ENCODE assay signal across 11 cellular contexts in genomic region chr7:139774376-139774775, GRCh38. TPM values are rescaled to one million over a fixed set of nuclear protein-coding genes. Genes with fewer than 3 reads are reported as not detected.
DNase-seq lines count a peak whose midpoint lies in the region; ATAC-seq and TF ChIP-seq lines count a peak whose summit lies in the region.
"Had no signal": no experiment of that assay in that cellular context is flagged by ENCODE, and none has a peak within 500 bp of the region (broad histone marks: within the 10 kb centered on the region; RNA-seq: fewer than 3 reads in every experiment).

No MANE protein-coding gene starts in this region.

- H3K27ac ChIP-seq in IMR-90 (ENCODE audit: insufficient read depth, low read length) (no peak overlapping the region), mesenchymal stem cell (ENCODE audit: low read length, poor library complexity, severe bottlenecking) (peak overlapping the region; percentile 73)

- H3K18ac ChIP-seq in IMR-90 (ENCODE audit: low read depth, low read length) (no peak overlapping the region; the same call in 1 of the 2 replicates), mesenchymal stem cell (ENCODE audit: low read depth in 1 of 2, low read length in 2 of 2) (no peak overlapping the region)

- H3K27me3 ChIP-seq in IMR-90 (ENCODE audit: control insufficient read depth, insufficient read depth, low read length): no peaks in the 10 kb centered on the region
- H3K27me3 ChIP-seq in mesenchymal stem cell (ENCODE audit: control insufficient read depth in 1 of 2, insufficient read depth in 1 of 2, low read length in 2 of 2): no peaks in the 10 kb centered on the region

- intact Hi-C loops in IMR-90 (cut with micrococcal nuclease): loop anchor here (5.0 kb wide), 1 partner anchor 42 kb away; no protein-coding TSS in a partner anchor

- H3K79me1 ChIP-seq in IMR-90 (ENCODE audit: low read depth in 1 of 2, low read length in 2 of 2) (peaks cover 8 to 64% of the 10 kb centered on the region in 2 experiments), mesenchymal stem cell (replicated peaks; ENCODE audit: low read length, poor library complexity, severe bottlenecking) (peaks cover under 1% of the 10 kb centered on the region)

- H3K4ac ChIP-seq in IMR-90 (ENCODE audit: low read depth, low read length) (peak overlapping the region; percentile 85; the same call in 1 of the 2 replicates), mesenchymal stem cell (ENCODE audit: low read depth in 1 of 2, low read length in 2 of 2) (no peak overlapping the region)

- H4K91ac ChIP-seq in IMR-90 (ENCODE audit: insufficient read depth, low read depth, low read length): no peak overlapping the region
- H4K91ac ChIP-seq in mesenchymal stem cell (ENCODE audit: low read length): no peak overlapping the region

- H2AK5ac ChIP-seq in IMR-90 (ENCODE audit: low read depth, low read length) (no peak overlapping the region), mesenchymal stem cell (ENCODE audit: low read length, severe bottlenecking) (no peak overlapping the region)

- H3K9me1 ChIP-seq in IMR-90 (ENCODE audit: insufficient read depth, low read length): peaks cover 21% of the 10 kb centered on the region

- peak overlapping the region; percentile 92 for H3K4me2 ChIP-seq in IMR-90 (ENCODE audit: low read depth, low read length)
- H3K4me2 ChIP-seq in mesenchymal stem cell (ENCODE audit: low read length, poor library complexity, severe bottlenecking): peak overlapping the region; percentile 36

- peaks cover 28% of the 10 kb centered on the region for H3K36me3 Mint-ChIP-seq in brain

- no peak overlapping the region for H2BK20ac ChIP-seq in IMR-90 (ENCODE audit: low read depth, low read length)

- H2BK120ac ChIP-seq in IMR-90 (ENCODE audit: low read depth, low read length): peak overlapping the region; percentile 84; the same call in 1 of the 2 replicates
- H2BK120ac ChIP-seq in mesenchymal stem cell (ENCODE audit: low read depth, low read length): no peak overlapping the region

- ATAC-seq in IMR-90 (ENCODE audit: low read depth) (peak; percentile 3), HG03565 (IDR thresholded peaks at IDR 0.05; ENCODE audit: unreplicated experiment) (no peak)
- ATAC-seq: mucosa of descending colon had no signal

- no peak overlapping the region for H2BK15ac ChIP-seq in IMR-90 (ENCODE audit: low read depth, low read length)
- no peak overlapping the region for H2BK15ac ChIP-seq in mesenchymal stem cell (ENCODE audit: low read depth, poor library complexity, severe bottlenecking)

- POLR2A ChIA-PET in IMR-90 (lab: Charles Lee; ENCODE audit: unreplicated experiment): interaction anchor here (0.6 kb wide), 1 partner anchor 104 kb away, joined by 3 read pairs; no protein-coding TSS in a partner anchor

- no peak for TF ChIP-seq CTCF in IMR-90 (conservative IDR thresholded peaks at IDR 0.05; ENCODE audit: low read depth, low read length)
- TF ChIP-seq CTCF in brain (conservative IDR thresholded peaks at IDR 0.05): no peak

- H3K56ac ChIP-seq in IMR-90 (ENCODE audit: extremely low read depth, insufficient read depth, low read length): no peak overlapping the region

- CTCF ChIA-PET in IMR-90 (lab: Yijun Ruan, JAX): no interaction called here

- no peak overlapping the region for H2BK12ac ChIP-seq in mesenchymal stem cell (ENCODE audit: low read length in 2 of 2)

- H4K8ac ChIP-seq in IMR-90 (ENCODE audit: low read depth in 2 of 2, low read length in 2 of 2) (no peak overlapping the region), mesenchymal stem cell (ENCODE audit: low read length) (no peak overlapping the region)

- no peak overlapping the region for H2AK9ac ChIP-seq in IMR-90 (replicated peaks; ENCODE audit: low read depth, low read length, poor library complexity)

- H3K23ac ChIP-seq in IMR-90 (ENCODE audit: low read depth, low read length): no peak overlapping the region
- no peak overlapping the region for H3K23ac ChIP-seq in mesenchymal stem cell (ENCODE audit: low read length in 2 of 2)

- H3K4me3 Mint-ChIP-seq in brain: peak overlapping the region; percentile 13 to 100 (median 98)

- DNase-seq in AG08396 (ENCODE audit: low spot score): peak; percentile 83
- DNase-seq in IMR-90: peak; percentile 90
- peak; percentile 73 for DNase-seq in mesenchymal stem cell
- DNase-seq in superior temporal gyrus (ENCODE audit: extremely low spot score): no peak
- DNase-seq in SIG-M5 (lab: John Stamatoyannopoulos, UW): no peak
- DNase-seq in SIG-M5 treated with dmso at 0.1 percent for 504 hours (lab: John Stamatoyannopoulos, UW; ENCODE audit: unreplicated experiment): no peak
- DNase-seq: activated B cell treated with CpG ODN at 0.5 μM for 24 hours; effector CD8-positive, alpha-beta T cell; mucosa of descending colon had no signal

- no peak overlapping the region for H3K14ac ChIP-seq in IMR-90 (replicated peaks; ENCODE audit: low read depth, low read length)
- H3K14ac ChIP-seq in mesenchymal stem cell (ENCODE audit: low read length in 2 of 2): no peak overlapping the region

- dilution Hi-C loops in IMR-90 (cut with HindIII; ENCODE audit: low sequenced_read_pairs, unreplicated experiment): no loop called here

- H3K4me3 ChIP-seq in IMR-90 (ENCODE audit: insufficient read depth, low read depth, low read length) (no peak overlapping the region), mesenchymal stem cell (ENCODE audit: insufficient read depth in 1 of 2, low read depth in 1 of 2, low read length in 2 of 2) (peak overlapping the region in 1 of 2 experiments; percentile 13)
- H3K4me3 ChIP-seq: mucosa of descending colon had no signal

- peak overlapping the region; percentile 82 for H2BK5ac ChIP-seq in IMR-90 (ENCODE audit: low read depth, low read length, poor library complexity, severe bottlenecking)
- no peak overlapping the region for H2BK5ac ChIP-seq in mesenchymal stem cell (ENCODE audit: low read depth, low read length, poor library complexity, severe bottlenecking)

- in situ Hi-C loops in IMR-90 (cut with MboI; ENCODE audit: low sequenced_read_pairs): loop anchor here (10.0 kb wide), 1 partner anchor 130 kb away; no protein-coding TSS in a partner anchor

- H3K27ac Mint-ChIP-seq in brain: peak overlapping the region in 2 of 5 experiments; percentile 98 to 99
- H3K27ac Mint-ChIP-seq: activated B cell treated with CpG ODN at 0.5 μM for 24 hours had no signal

- no peak for TF ChIP-seq RAD21 in IMR-90 (IDR thresholded peaks at IDR 0.05; ENCODE audit: low read length)

- no peak for TF ChIP-seq POLR2A in IMR-90 (IDR thresholded peaks at IDR 0.05; ENCODE audit: low read depth, low read length)

- H3K27me3 Mint-ChIP-seq in brain: peaks cover 14% of the 10 kb centered on the region

- no CpG with 5 or more reads among the region's 1 CpG for WGBS in IMR-90 (ENCODE audit: extremely low coverage in 2 of 2, insufficient read length in 1 of 2), 2 experiments
- WGBS in mesenchymal stem cell: 0% methylated on average over 1 of the region's 1 CpG

- H3K4me1 Mint-ChIP-seq in brain: peaks cover 77% of the 10 kb centered on the region

- H3K36me3 ChIP-seq in IMR-90 (ENCODE audit: control insufficient read depth, insufficient read depth, low read length) (peaks cover 16% of the 10 kb centered on the region), mesenchymal stem cell (ENCODE audit: control insufficient read depth in 1 of 2, insufficient read depth in 2 of 2, low read depth in 1 of 2, low read length in 2 of 2) (peaks cover 0 to 15% of the 10 kb centered on the region in 2 experiments)

- no peak overlapping the region for H2AFZ ChIP-seq in IMR-90 (replicated peaks; ENCODE audit: low read length, poor library complexity)
- H2AFZ ChIP-seq in mesenchymal stem cell (ENCODE audit: low read depth, low read length): no peak overlapping the region

- H3K9me3 ChIP-seq in IMR-90 (ENCODE audit: control insufficient read depth, insufficient read depth, low read length): no peaks in the 10 kb centered on the region
- H3K9me3 ChIP-seq in mesenchymal stem cell (ENCODE audit: control insufficient read depth, low read length): no peaks in the 10 kb centered on the region
- H3K9me3 ChIP-seq: mucosa of descending colon had no signal

- H3K9ac ChIP-seq in IMR-90 (ENCODE audit: low read depth, low read length) (0 out of 2 replicates have a peak overlapping the region, but pooled peaks have one; percentile 41), mesenchymal stem cell (ENCODE audit: low read length) (peak overlapping the region; percentile 50)

- H4K20me1 ChIP-seq in IMR-90 (ENCODE audit: insufficient read depth, low read length): peaks cover 52% of the 10 kb centered on the region

- H3K4me1 ChIP-seq in IMR-90 (ENCODE audit: control insufficient read depth, insufficient read depth, low read length) (peaks cover 27% of the 10 kb centered on the region), mesenchymal stem cell (ENCODE audit: control insufficient read depth, insufficient read depth, low read depth, low read length) (peaks cover 16% of the 10 kb centered on the region)

- no TSS peak for BruUV-seq in IMR-90 (replicated peaks; lab: Mats Ljungman, UMichigan)

- no peak overlapping the region for H4K5ac ChIP-seq in IMR-90 (ENCODE audit: low read depth, low read length)

- H3K9me3 Mint-ChIP-seq in brain: no peaks in the 10 kb centered on the region
- H3K9me3 Mint-ChIP-seq: activated B cell treated with CpG ODN at 0.5 μM for 24 hours had no signal

TF ChIP-seq in IMR-90, 13 proteins besides CTCF, POLR2A, EP300 and RAD21 (continues in another document):
- TF ChIP-seq FOS (IDR thresholded peaks at IDR 0.05; ENCODE audit: low read depth, low read length) (peak; percentile 77), RFX5 (IDR thresholded peaks at IDR 0.05; ENCODE audit: low read depth, low read length) (no peak), CHD1 (IDR thresholded peaks at IDR 0.05; ENCODE audit: low read depth, low read length) (no peak), CEBPB (IDR thresholded peaks at IDR 0.05; ENCODE audit: low read depth, low read length) (peak; percentile 24; the same call in 1 of the 2 replicates)

RNA-seq across cellular contexts. Expression of gene HIPK2, which starts 3.4 kb away (rescaled TPM):
- 21.7 and 22.0 TPM in 2 replicates for total RNA-seq in IMR-90 (2012; rRNA removed)
- polyA plus RNA-seq in IMR-90 (2012; rRNA removed): 27.1 and 31.7 TPM in 2 replicates
- 9.3 and 22.5 TPM in 2 replicates for polyA plus RNA-seq in IMR-90 (2012; cell fraction: cytosol; rRNA removed)
- polyA plus RNA-seq in IMR-90 (2012; cell fraction: nucleus; rRNA removed; ENCODE audit: low replicate concordance): 36.1 and 45.4 TPM in 2 replicates
- polyA plus RNA-seq in brain (ENCODE audit: insufficient read depth, low read depth, low replicate concordance): 64.4 TPM
- 89.2 TPM for polyA plus RNA-seq in mesenchymal stem cell (2013, experiment 1 of 2)
- polyA plus RNA-seq in mesenchymal stem cell (2013, experiment 2 of 2): 81.2 TPM

RNA-seq across cellular contexts. Expression of gene TBXAS1, which starts 54.7 kb away (rescaled TPM):
- total RNA-seq in IMR-90 (2012; rRNA removed): 5.3 and 5.9 TPM in 2 replicates
- polyA plus RNA-seq in IMR-90 (2012; rRNA removed) (10.0 and 10.8 TPM in 2 replicates), brain (ENCODE audit: insufficient read depth, low read depth, low replicate concordance) (3.7 TPM)
- polyA plus RNA-seq in IMR-90 (2012; cell fraction: cytosol; rRNA removed): 9.9 and 18.5 TPM in 2 replicates
- 5.7 and 23.0 TPM in 2 replicates for polyA plus RNA-seq in IMR-90 (2012; cell fraction: nucleus; rRNA removed; ENCODE audit: low replicate concordance)
- polyA plus RNA-seq in mesenchymal stem cell (2013, experiment 1 of 2): 17.7 TPM
- 19.0 TPM for polyA plus RNA-seq in mesenchymal stem cell (2013, experiment 2 of 2)

Comparison
In these comparisons a context has a peak if more than half of its experiments do, and no peak if none do; other contexts are left out.
1. DNase-seq: peak in AG08396 (single experiment), IMR-90 (single experiment) and mesenchymal stem cell (single experiment); none in superior temporal gyrus (single experiment), SIG-M5 (single experiment) and SIG-M5 treated with dmso at 0.1 percent for 504 hours (single experiment).